ENCODE assay signal across 9 cellular contexts in the genomic region with DNA sequence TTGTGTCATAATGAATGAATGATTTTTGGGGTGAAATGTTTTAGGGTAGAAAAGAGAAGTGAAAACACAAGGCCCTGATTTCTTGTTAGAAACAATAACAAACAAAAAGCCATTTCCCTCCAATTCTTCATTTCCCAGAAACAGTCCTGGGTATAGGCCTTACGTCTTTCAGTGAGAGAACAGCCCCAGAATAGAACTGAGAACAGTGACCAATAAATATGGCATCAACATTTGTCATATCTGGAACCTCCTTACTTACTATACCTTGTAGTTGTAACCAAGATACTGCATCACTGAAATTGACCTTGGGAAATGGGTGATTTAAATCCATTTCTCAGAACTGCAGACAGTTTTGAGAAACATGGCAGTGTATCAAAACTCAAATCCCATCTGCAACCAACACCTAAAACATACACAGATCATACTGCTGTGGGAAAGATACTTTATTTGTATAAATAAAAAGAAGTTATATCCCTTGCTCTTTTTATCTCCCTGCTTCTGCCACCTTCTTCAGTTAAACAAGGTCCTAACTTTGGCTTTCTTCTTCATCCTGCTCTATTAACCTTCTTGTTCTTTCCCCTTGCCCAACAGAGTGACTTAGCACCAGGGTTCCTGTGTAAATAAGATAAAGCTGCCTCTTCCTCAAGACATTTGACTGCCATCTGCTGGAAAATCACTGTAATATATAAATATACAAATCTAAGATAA. TPM values are rescaled to one million over a fixed set of nuclear protein-coding genes. Genes with fewer than 3 reads are reported as not detected.
A peak's percentile ranks its signal among the peaks of the same experiment; 100 is the strongest.
DNase-seq lines count a peak whose midpoint lies in the region; ATAC-seq and TF ChIP-seq lines count a peak whose summit lies in the region.
"Had no signal": no experiment of that assay in that cellular context is flagged by ENCODE, and none has a peak within 500 bp of the region (broad histone marks: within the 10 kb centered on the region; RNA-seq: fewer than 3 reads in every experiment).

No MANE protein-coding gene starts in this region.

- DNase-seq in CD4-positive, CD25-positive, alpha-beta regulatory T cell = peak in 2 of 3 donors; percentile 66 to 76
- DNase-seq in GM23338 (ENCODE audit: low spot score) = peak; percentile 57
- DNase-seq in OCI-M1 (lab: John Stamatoyannopoulos, UW) = peak; percentile 90
- peak; percentile 53 for DNase-seq in midbrain (lab: John Stamatoyannopoulos, UW)

- no peaks in the 10 kb centered on the region for H3K79me2 ChIP-seq in GM23338 (replicated peaks; ENCODE audit: insufficient read depth)

- no peaks in the 10 kb centered on the region for H3K9me3 ChIP-seq in CD4-positive, CD25-positive, alpha-beta regulatory T cell (ENCODE audit: control insufficient read depth in 2 of 2, low read length in 2 of 2)
- no peaks in the 10 kb centered on the region for H3K9me3 ChIP-seq in endocrine pancreas (ENCODE audit: control insufficient read depth, low read length)

- H3K9ac ChIP-seq in endocrine pancreas (ENCODE audit: control insufficient read depth, insufficient read depth, low read length) = peak overlapping the region; percentile 13

- TF ChIP-seq CTCF in GM23338 (conservative IDR thresholded peaks at IDR 0.05; ENCODE audit: low read depth in 2 of 2) = peak; percentile 49 to 53

- 0 out of 2 replicates have a peak, but pooled peaks cover 2% of the 10 kb centered on the region for H3F3A ChIP-seq in GM23338 (replicated peaks; ENCODE audit: low read depth)

- no peak overlapping the region for H3K27ac ChIP-seq in CD4-positive, CD25-positive, alpha-beta regulatory T cell (ENCODE audit: insufficient read depth, low read length, poor library complexity, severe bottlenecking)
- no peak overlapping the region for H3K27ac ChIP-seq in GM23338 (ENCODE audit: low read depth)

- no peaks in the 10 kb centered on the region for H3K27me3 Mint-ChIP-seq in CD4-positive, CD25-positive, alpha-beta regulatory T cell
- H3K27me3 Mint-ChIP-seq in GM23338 (ENCODE audit: insufficient read depth, low read depth, poor library complexity) = no peaks in the 10 kb centered on the region
- H3K27me3 Mint-ChIP-seq: IgD-negative memory B cell had no signal

- H3K27me3 ChIP-seq in CD4-positive, CD25-positive, alpha-beta regulatory T cell (ENCODE audit: control insufficient read depth, insufficient read depth, low read length) = no peaks in the 10 kb centered on the region
- no peaks in the 10 kb centered on the region for H3K27me3 ChIP-seq in GM23338 (ENCODE audit: insufficient read depth)
- H3K27me3 ChIP-seq in endocrine pancreas (ENCODE audit: control insufficient read depth, insufficient read depth, low read length) = no peaks in the 10 kb centered on the region

- no peak overlapping the region for H3K27ac Mint-ChIP-seq in CD4-positive, CD25-positive, alpha-beta regulatory T cell
- no peak overlapping the region for H3K27ac Mint-ChIP-seq in GM23338
- H3K27ac Mint-ChIP-seq: IgD-negative memory B cell had no signal

- no peaks in the 10 kb centered on the region for H3K4me1 Mint-ChIP-seq in CD4-positive, CD25-positive, alpha-beta regulatory T cell
- no peaks in the 10 kb centered on the region for H3K4me1 Mint-ChIP-seq in GM23338
- H3K4me1 Mint-ChIP-seq: IgD-negative memory B cell had no signal

- peaks cover 2% of the 10 kb centered on the region for H3K36me3 ChIP-seq in CD4-positive, CD25-positive, alpha-beta regulatory T cell (ENCODE audit: control insufficient read depth, insufficient read depth, low read length)
- H3K36me3 ChIP-seq in GM23338 (ENCODE audit: insufficient read depth) (no peaks in the 10 kb centered on the region), endocrine pancreas (ENCODE audit: control insufficient read depth, insufficient read depth, low read length) (no peaks in the 10 kb centered on the region)

- no peak overlapping the region for H3K4me2 ChIP-seq in GM23338

- no peak overlapping the region for H3K4me3 ChIP-seq in CD4-positive, CD25-positive, alpha-beta regulatory T cell (ENCODE audit: low read depth, low read length)
- H3K4me3 ChIP-seq in GM23338 (no peak overlapping the region), endocrine pancreas (ENCODE audit: control insufficient read depth, insufficient read depth, low read length) (no peak overlapping the region)

- no peaks in the 10 kb centered on the region for H4K20me1 ChIP-seq in GM23338 (replicated peaks; ENCODE audit: insufficient read depth)

- peak; percentile 75 to 78 for ATAC-seq in CD4-positive, CD25-positive, alpha-beta regulatory T cell (ENCODE audit: low read depth in 2 of 2)
- ATAC-seq in GM23338 (no peak), GM21423 (IDR thresholded peaks at IDR 0.05; ENCODE audit: unreplicated experiment) (no peak), HG03442 (IDR thresholded peaks at IDR 0.05; ENCODE audit: unreplicated experiment) (no peak), GM18861 (IDR thresholded peaks at IDR 0.05; ENCODE audit: unreplicated experiment) (no peak)

- no peak overlapping the region for H3K4me3 Mint-ChIP-seq in CD4-positive, CD25-positive, alpha-beta regulatory T cell
- no peak overlapping the region for H3K4me3 Mint-ChIP-seq in GM23338
- H3K4me3 Mint-ChIP-seq: IgD-negative memory B cell had no signal

- peaks cover 6% of the 10 kb centered on the region for H3K36me3 Mint-ChIP-seq in CD4-positive, CD25-positive, alpha-beta regulatory T cell
- H3K36me3 Mint-ChIP-seq in GM23338 (ENCODE audit: low read depth) = peaks cover 3% of the 10 kb centered on the region; the same call in 2 of the 3 replicates

- H2AFZ ChIP-seq in GM23338 = no peak overlapping the region

- no peaks in the 10 kb centered on the region for H3K9me2 ChIP-seq in GM23338 (ENCODE audit: insufficient read depth)

- H3K4me1 ChIP-seq in CD4-positive, CD25-positive, alpha-beta regulatory T cell (ENCODE audit: control insufficient read depth, insufficient read depth, low read length, poor library complexity, severe bottlenecking) = peaks cover 3% of the 10 kb centered on the region
- H3K4me1 ChIP-seq in GM23338 (ENCODE audit: insufficient read depth) = no peaks in the 10 kb centered on the region
- H3K4me1 ChIP-seq in endocrine pancreas (ENCODE audit: control insufficient read depth, insufficient read depth, low read length) = peaks cover 11% of the 10 kb centered on the region

- no peaks in the 10 kb centered on the region for H3K9me3 Mint-ChIP-seq in CD4-positive, CD25-positive, alpha-beta regulatory T cell
- no peaks in the 10 kb centered on the region for H3K9me3 Mint-ChIP-seq in GM23338
- H3K9me3 Mint-ChIP-seq: IgD-negative memory B cell had no signal

TF ChIP-seq in GM23338, 12 proteins besides CTCF, POLR2A, EP300 and RAD21 (continues in another document):
- TF ChIP-seq, protein P1, sequence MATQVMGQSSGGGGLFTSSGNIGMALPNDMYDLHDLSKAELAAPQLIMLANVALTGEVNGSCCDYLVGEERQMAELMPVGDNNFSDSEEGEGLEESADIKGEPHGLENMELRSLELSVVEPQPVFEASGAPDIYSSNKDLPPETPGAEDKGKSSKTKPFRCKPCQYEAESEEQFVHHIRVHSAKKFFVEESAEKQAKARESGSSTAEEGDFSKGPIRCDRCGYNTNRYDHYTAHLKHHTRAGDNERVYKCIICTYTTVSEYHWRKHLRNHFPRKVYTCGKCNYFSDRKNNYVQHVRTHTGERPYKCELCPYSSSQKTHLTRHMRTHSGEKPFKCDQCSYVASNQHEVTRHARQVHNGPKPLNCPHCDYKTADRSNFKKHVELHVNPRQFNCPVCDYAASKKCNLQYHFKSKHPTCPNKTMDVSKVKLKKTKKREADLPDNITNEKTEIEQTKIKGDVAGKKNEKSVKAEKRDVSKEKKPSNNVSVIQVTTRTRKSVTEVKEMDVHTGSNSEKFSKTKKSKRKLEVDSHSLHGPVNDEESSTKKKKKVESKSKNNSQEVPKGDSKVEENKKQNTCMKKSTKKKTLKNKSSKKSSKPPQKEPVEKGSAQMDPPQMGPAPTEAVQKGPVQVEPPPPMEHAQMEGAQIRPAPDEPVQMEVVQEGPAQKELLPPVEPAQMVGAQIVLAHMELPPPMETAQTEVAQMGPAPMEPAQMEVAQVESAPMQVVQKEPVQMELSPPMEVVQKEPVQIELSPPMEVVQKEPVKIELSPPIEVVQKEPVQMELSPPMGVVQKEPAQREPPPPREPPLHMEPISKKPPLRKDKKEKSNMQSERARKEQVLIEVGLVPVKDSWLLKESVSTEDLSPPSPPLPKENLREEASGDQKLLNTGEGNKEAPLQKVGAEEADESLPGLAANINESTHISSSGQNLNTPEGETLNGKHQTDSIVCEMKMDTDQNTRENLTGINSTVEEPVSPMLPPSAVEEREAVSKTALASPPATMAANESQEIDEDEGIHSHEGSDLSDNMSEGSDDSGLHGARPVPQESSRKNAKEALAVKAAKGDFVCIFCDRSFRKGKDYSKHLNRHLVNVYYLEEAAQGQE (IDR thresholded peaks at IDR 0.05; ENCODE audit: unreplicated experiment) = no peak
- no peak for TF ChIP-seq ZNF331 (CRISPR knock-in tag; IDR thresholded peaks at IDR 0.05; ENCODE audit: low read depth)
- no peak for TF ChIP-seq EZH2phosphoT487 (IDR thresholded peaks at IDR 0.05; ENCODE audit: unreplicated experiment)
- TF ChIP-seq NANOG (IDR thresholded peaks at IDR 0.05; ENCODE audit: borderline replicate concordance) = no peak
- TF ChIP-seq ZNF114 (CRISPR knock-in tag; IDR thresholded peaks at IDR 0.05) = no peak
- TF ChIP-seq CREB1 (CRISPR knock-in tag; IDR thresholded peaks at IDR 0.05; ENCODE audit: low read depth) = no peak
- no peak for TF ChIP-seq STAT1 (IDR thresholded peaks at IDR 0.05; ENCODE audit: unreplicated experiment)

RNA-seq across cellular contexts. Expression of gene XKR8, which starts 19.5 kb away (rescaled TPM):
- 9.1 TPM for total RNA-seq in CD4-positive, CD25-positive, alpha-beta regulatory T cell
- 10 to 100 TPM; 10.3 to 20.3 (median 17.9) TPM for polyA plus RNA-seq in CD4-positive, CD25-positive, alpha-beta regulatory T cell
- 9.6 and 13.1 TPM in 2 replicates for total RNA-seq in GM23338 (2014; rRNA removed; shearing (Covaris generic))
- polyA plus RNA-seq in GM23338 (2016; fragmentation: Nextera tagmentation; extraction: Ambion mirVana) = 8.2 and 9.6 TPM in 2 replicates

RNA-seq across cellular contexts. Expression of gene SMPDL3B, which starts 44.5 kb away (rescaled TPM):
- total RNA-seq in CD4-positive, CD25-positive, alpha-beta regulatory T cell = 0.32 TPM
- polyA plus RNA-seq in CD4-positive, CD25-positive, alpha-beta regulatory T cell = under 1 TPM in 2 of 4 donors, not detected in 2; 0.24 to 0.50 TPM
- 78.5 and 83.1 TPM in 2 replicates for total RNA-seq in GM23338 (2014; rRNA removed; shearing (Covaris generic))
- 39.5 and 40.9 TPM in 2 replicates for polyA plus RNA-seq in GM23338 (2016; fragmentation: Nextera tagmentation; extraction: Ambion mirVana)
- polyA plus RNA-seq: IgD-negative memory B cell had no signal

Comparison
In these comparisons a context has a peak if more than half of its experiments do, and no peak if none do; other contexts are left out.
1. ATAC-seq: peak in CD4-positive, CD25-positive, alpha-beta regulatory T cell (2 of 2); none in GM23338 (single experiment), GM21423 (single experiment), HG03442 (single experiment) and GM18861 (single experiment).
2. RNA of gene SMPDL3B, which starts 44.5 kb away (total RNA-seq): 78.5 to 83.1 TPM in GM23338; 0.32 TPM in CD4-positive, CD25-positive, alpha-beta regulatory T cell (single experiment); every median in the first group is over 10 times any median in the second.
3. Peak in every context shown above with its lines, with median percentiles within 50 percentile points of each other: DNase-seq.